1 cellular context compared by ENCODE assay signal in the genomic region with DNA sequence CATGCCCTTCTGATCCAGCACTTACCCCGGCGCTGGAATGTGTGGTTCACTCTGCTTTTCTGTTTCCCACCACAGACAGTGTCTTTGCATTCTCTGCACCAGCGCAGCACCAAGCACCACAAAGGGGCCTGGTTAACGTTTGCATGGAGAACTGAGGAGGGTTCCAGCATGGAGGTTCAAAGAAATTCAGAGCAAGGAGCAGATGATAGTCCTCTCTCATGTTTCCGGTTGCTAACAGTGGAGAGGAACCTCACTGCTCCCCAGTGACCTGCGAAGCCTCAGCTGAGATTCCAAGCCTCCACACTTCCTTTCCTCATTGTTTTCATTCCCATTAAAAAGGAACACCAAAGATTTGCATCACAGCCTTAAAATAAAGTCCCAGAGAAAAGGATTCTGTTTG.
TF ChIP-seq lines count a peak whose summit lies in the region.

No MANE protein-coding gene starts in this region.

TF ChIP-seq in IMR-90, 13 proteins besides CTCF, POLR2A, EP300 and RAD21 (continued from another document):
- TF ChIP-seq, protein P1, sequence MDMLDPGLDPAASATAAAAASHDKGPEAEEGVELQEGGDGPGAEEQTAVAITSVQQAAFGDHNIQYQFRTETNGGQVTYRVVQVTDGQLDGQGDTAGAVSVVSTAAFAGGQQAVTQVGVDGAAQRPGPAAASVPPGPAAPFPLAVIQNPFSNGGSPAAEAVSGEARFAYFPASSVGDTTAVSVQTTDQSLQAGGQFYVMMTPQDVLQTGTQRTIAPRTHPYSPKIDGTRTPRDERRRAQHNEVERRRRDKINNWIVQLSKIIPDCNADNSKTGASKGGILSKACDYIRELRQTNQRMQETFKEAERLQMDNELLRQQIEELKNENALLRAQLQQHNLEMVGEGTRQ (IDR thresholded peaks at IDR 0.05; ENCODE audit: low read depth, low read length): no peak
